Comparison of ENCODE assay signal across 31 cellular contexts in genomic region chr4:11009281-11009680, GRCh38.
"Had no signal": no experiment of that assay in that cellular context is flagged by ENCODE, and none has a peak within 500 bp of the region (broad histone marks: within the 10 kb centered on the region; RNA-seq: fewer than 3 reads in every experiment).

No MANE protein-coding gene starts in this region.

- FAIRE-seq: astrocyte had no signal

- H3K36me3 ChIP-seq: adrenal gland, ascending aorta, brain microvascular endothelial cell, breast epithelium, cardiac muscle cell had no signal

- H3K27me3 ChIP-seq: adrenal gland, ascending aorta, body of pancreas, brain microvascular endothelial cell, breast epithelium, cardiac muscle cell had no signal

- DNase-seq: activated effector memory CD4-positive, alpha-beta T cell treated with anti-CD3 and anti-CD28 coated beads, Interleukin-2, amount 50 U/mL, for 16 hours; activated effector memory CD4-positive, alpha-beta T cell treated with Interleukin-2 at 50 U/mL for 16 hours; activated gamma-delta T cell; activated gamma-delta T cell treated with Interleukin-2 at 50 U/mL for 16 hours; activated naive CD4-positive, alpha-beta T cell; activated naive CD4-positive, alpha-beta T cell treated with anti-CD3 and anti-CD28 coated beads for 36 hours; activated naive CD4-positive, alpha-beta T cell treated with anti-CD3 and anti-CD28 coated beads, Interleukin-2, amount 10 ng/mL, durations not matched to agents 7 days and 5 days; activated naive CD4-positive, alpha-beta T cell treated with anti-CD3 and anti-CD28 coated beads, Interleukin-2, amount 50 U/mL, for 16 hours; activated naive CD4-positive, alpha-beta T cell treated with Interleukin-2 at 50 U/mL for 16 hours; activated naive CD8-positive, alpha-beta T cell treated with anti-CD3 and anti-CD28 coated beads for 36 hours; activated naive CD8-positive, alpha-beta T cell treated with anti-CD3 and anti-CD28 coated beads, Interleukin-2, amount 10 ng/mL, durations not matched to agents 7 days and 5 days; activated naive CD8-positive, alpha-beta T cell treated with anti-CD3 and anti-CD28 coated beads, Interleukin-2, amount 50 U/mL, for 24 hours; activated T-cell treated with anti-CD3 and anti-CD28 coated beads, Interleukin-2, amount 50 U/mL, for 1 hour; activated T-cell treated with anti-CD3 and anti-CD28 coated beads, Interleukin-2, amount 50 U/mL, for 24 hours; activated T-cell treated with anti-CD3 and anti-CD28 coated beads, Interleukin-2, amount 50 U/mL, for 4 hours; activated T-cell treated with anti-CD3 and anti-CD28 coated beads, Interleukin-2, amount 50 U/mL, for 48 hours; activated T-cell treated with anti-CD3 and anti-CD28 coated beads, Interleukin-2, amount 50 U/mL, for 72 hours; adrenal gland; amniotic stem cell; amygdala; anterior cingulate cortex; aorta; body of pancreas; brain microvascular endothelial cell; caudate nucleus; central memory CD4-positive, alpha-beta T cell; cerebellar nuclear complex had no signal

- H3K4me3 ChIP-seq: adrenal gland, ascending aorta, body of pancreas, breast epithelium, cardiac muscle cell had no signal
